1 cellular context compared by ENCODE assay signal in the genomic region with DNA sequence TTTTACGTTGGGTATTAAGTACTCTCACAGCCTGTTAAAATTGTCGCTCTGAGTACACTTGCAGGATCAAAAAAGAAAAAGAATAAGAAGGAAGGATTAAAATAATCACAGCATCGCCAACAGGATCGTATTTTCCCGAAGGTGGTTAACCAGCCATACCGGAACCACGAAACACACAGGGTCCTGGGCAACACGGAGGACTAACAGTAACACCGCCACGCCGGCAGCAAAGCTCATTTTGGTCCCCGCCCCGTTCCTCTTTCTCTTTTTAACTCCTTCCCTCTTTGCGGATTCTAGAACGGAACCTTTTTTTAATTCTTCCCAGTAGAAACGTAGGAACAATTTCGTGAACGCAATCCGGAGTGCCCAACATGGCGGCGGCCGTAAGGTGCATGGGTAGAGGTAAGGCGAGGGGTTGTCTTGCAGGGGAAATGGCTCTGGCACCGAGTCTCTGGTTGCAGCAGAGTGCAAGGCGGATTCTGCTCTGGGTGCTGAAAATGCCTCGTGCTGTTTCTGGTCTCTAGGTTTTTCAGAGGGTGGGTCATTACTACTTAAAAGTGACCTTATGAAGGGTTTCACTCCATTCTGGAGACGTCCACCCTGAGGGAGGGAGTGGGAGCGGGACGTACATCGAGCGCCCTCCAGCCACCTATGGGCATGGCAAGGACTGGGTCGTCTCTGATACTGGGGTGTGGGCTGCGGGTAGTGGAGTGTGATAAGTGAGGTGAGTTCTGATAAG.
TF ChIP-seq lines count a peak whose summit lies in the region.

A gene (plus strand): TSS at position 353 of the 739 bp plus-strand sequence. CDS start 19 bp downstream, at position 372.

TF ChIP-seq in HepG2, 621 proteins besides CTCF, POLR2A, EP300 and RAD21 (continued from another document and continues in another):
- TF ChIP-seq, protein P1, sequence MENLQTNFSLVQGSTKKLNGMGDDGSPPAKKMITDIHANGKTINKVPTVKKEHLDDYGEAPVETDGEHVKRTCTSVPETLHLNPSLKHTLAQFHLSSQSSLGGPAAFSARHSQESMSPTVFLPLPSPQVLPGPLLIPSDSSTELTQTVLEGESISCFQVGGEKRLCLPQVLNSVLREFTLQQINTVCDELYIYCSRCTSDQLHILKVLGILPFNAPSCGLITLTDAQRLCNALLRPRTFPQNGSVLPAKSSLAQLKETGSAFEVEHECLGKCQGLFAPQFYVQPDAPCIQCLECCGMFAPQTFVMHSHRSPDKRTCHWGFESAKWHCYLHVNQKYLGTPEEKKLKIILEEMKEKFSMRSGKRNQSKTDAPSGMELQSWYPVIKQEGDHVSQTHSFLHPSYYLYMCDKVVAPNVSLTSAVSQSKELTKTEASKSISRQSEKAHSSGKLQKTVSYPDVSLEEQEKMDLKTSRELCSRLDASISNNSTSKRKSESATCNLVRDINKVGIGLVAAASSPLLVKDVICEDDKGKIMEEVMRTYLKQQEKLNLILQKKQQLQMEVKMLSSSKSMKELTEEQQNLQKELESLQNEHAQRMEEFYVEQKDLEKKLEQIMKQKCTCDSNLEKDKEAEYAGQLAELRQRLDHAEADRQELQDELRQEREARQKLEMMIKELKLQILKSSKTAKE (CRISPR knock-in tag; IDR thresholded peaks at IDR 0.05; ENCODE audit: borderline replicate concordance), result no peak
- TF ChIP-seq KAT7 (CRISPR knock-in tag; IDR thresholded peaks at IDR 0.05; ENCODE audit: borderline replicate concordance), result peak; percentile 82; the same call in 1 of the 2 replicates
- no peak for TF ChIP-seq ZBTB1 (CRISPR knock-in tag; IDR thresholded peaks at IDR 0.05; ENCODE audit: borderline replicate concordance)
- TF ChIP-seq, protein P2, sequence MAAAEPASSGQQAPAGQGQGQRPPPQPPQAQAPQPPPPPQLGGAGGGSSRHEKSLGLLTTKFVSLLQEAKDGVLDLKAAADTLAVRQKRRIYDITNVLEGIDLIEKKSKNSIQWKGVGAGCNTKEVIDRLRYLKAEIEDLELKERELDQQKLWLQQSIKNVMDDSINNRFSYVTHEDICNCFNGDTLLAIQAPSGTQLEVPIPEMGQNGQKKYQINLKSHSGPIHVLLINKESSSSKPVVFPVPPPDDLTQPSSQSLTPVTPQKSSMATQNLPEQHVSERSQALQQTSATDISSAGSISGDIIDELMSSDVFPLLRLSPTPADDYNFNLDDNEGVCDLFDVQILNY (CRISPR knock-in tag; conservative IDR thresholded peaks at IDR 0.05), result no peak
- TF ChIP-seq NFE2L1 (CRISPR knock-in tag; IDR thresholded peaks at IDR 0.05; ENCODE audit: borderline replicate concordance), result no peak
- no peak for TF ChIP-seq HNF4G (IDR thresholded peaks at IDR 0.05; ENCODE audit: borderline replicate concordance, low read depth, low read length)
- TF ChIP-seq HNF4G (CRISPR knock-in tag; IDR thresholded peaks at IDR 0.05; ENCODE audit: borderline replicate concordance, low read depth), result no peak
- TF ChIP-seq, protein P3, sequence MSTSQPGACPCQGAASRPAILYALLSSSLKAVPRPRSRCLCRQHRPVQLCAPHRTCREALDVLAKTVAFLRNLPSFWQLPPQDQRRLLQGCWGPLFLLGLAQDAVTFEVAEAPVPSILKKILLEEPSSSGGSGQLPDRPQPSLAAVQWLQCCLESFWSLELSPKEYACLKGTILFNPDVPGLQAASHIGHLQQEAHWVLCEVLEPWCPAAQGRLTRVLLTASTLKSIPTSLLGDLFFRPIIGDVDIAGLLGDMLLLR (CRISPR knock-in tag; IDR thresholded peaks at IDR 0.05), result no peak
- no peak for TF ChIP-seq ZNF782 (CRISPR knock-in tag; IDR thresholded peaks at IDR 0.05; ENCODE audit: borderline replicate concordance)
- peak; percentile 90 for TF ChIP-seq BRD4 (CRISPR knock-in tag; IDR thresholded peaks at IDR 0.05)
- no peak for TF ChIP-seq ZNF879 (CRISPR knock-in tag; IDR thresholded peaks at IDR 0.05)
- TF ChIP-seq SP4 (CRISPR knock-in tag; IDR thresholded peaks at IDR 0.05), result peak; percentile 76
- peak; percentile 80 for TF ChIP-seq ZSCAN31 (CRISPR knock-in tag; IDR thresholded peaks at IDR 0.05; ENCODE audit: low read depth)
- TF ChIP-seq ZNF30 (CRISPR knock-in tag; IDR thresholded peaks at IDR 0.05), result no peak
- TF ChIP-seq, protein P4, sequence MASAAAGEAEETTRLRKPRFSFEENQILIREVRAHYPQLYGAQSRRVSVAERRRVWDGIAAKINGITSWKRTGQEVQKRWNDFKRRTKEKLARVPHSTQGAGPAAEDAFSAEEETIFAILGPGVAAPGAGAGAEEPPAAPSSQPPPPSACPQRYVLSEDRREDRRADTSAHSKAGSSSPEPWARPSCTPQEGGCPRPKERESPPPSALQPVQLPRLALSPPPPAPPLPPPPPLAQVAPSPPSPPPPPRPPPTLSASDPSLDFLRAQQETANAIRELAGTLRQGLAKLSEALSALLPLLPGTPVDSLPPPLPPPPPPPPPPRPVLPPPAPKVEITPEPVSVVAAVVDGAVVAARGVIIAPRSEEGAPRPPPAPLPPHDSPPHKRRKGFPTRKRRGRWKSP (CRISPR knock-in tag; IDR thresholded peaks at IDR 0.05), result peak; percentile 84
- TF ChIP-seq, protein P5, sequence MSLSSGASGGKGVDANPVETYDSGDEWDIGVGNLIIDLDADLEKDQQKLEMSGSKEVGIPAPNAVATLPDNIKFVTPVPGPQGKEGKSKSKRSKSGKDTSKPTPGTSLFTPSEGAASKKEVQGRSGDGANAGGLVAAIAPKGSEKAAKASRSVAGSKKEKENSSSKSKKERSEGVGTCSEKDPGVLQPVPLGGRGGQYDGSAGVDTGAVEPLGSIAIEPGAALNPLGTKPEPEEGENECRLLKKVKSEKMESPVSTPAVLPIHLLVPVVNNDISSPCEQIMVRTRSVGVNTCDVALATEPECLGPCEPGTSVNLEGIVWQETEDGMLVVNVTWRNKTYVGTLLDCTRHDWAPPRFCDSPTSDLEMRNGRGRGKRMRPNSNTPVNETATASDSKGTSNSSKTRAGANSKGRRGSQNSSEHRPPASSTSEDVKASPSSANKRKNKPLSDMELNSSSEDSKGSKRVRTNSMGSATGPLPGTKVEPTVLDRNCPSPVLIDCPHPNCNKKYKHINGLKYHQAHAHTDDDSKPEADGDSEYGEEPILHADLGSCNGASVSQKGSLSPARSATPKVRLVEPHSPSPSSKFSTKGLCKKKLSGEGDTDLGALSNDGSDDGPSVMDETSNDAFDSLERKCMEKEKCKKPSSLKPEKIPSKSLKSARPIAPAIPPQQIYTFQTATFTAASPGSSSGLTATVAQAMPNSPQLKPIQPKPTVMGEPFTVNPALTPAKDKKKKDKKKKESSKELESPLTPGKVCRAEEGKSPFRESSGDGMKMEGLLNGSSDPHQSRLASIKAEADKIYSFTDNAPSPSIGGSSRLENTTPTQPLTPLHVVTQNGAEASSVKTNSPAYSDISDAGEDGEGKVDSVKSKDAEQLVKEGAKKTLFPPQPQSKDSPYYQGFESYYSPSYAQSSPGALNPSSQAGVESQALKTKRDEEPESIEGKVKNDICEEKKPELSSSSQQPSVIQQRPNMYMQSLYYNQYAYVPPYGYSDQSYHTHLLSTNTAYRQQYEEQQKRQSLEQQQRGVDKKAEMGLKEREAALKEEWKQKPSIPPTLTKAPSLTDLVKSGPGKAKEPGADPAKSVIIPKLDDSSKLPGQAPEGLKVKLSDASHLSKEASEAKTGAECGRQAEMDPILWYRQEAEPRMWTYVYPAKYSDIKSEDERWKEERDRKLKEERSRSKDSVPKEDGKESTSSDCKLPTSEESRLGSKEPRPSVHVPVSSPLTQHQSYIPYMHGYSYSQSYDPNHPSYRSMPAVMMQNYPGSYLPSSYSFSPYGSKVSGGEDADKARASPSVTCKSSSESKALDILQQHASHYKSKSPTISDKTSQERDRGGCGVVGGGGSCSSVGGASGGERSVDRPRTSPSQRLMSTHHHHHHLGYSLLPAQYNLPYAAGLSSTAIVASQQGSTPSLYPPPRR (CRISPR knock-in tag; IDR thresholded peaks at IDR 0.05; ENCODE audit: borderline replicate concordance), result peak; percentile 43; the same call in 1 of the 2 replicates
- TF ChIP-seq, protein P6, sequence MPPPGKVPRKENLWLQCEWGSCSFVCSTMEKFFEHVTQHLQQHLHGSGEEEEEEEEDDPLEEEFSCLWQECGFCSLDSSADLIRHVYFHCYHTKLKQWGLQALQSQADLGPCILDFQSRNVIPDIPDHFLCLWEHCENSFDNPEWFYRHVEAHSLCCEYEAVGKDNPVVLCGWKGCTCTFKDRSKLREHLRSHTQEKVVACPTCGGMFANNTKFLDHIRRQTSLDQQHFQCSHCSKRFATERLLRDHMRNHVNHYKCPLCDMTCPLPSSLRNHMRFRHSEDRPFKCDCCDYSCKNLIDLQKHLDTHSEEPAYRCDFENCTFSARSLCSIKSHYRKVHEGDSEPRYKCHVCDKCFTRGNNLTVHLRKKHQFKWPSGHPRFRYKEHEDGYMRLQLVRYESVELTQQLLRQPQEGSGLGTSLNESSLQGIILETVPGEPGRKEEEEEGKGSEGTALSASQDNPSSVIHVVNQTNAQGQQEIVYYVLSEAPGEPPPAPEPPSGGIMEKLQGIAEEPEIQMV (CRISPR knock-in tag; IDR thresholded peaks at IDR 0.05; ENCODE audit: low read depth), result peak; percentile 31; the same call in 1 of the 2 replicates
- TF ChIP-seq, protein P7, sequence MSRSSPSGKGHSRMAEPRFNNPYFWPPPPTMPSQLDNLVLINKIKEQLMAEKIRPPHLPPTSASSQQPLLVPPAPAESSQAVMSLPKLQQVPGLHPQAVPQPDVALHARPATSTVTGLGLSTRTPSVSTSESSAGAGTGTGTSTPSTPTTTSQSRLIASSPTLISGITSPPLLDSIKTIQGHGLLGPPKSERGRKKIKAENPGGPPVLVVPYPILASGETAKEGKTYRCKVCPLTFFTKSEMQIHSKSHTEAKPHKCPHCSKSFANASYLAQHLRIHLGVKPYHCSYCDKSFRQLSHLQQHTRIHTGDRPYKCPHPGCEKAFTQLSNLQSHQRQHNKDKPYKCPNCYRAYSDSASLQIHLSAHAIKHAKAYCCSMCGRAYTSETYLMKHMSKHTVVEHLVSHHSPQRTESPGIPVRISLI (CRISPR knock-in tag; IDR thresholded peaks at IDR 0.05; ENCODE audit: borderline replicate concordance), result peak; percentile 42; the same call in 1 of the 2 replicates
- TF ChIP-seq ZNF232 (CRISPR knock-in tag; IDR thresholded peaks at IDR 0.05; ENCODE audit: borderline replicate concordance), result peak; percentile 91; the same call in 1 of the 2 replicates
- TF ChIP-seq, protein P8, sequence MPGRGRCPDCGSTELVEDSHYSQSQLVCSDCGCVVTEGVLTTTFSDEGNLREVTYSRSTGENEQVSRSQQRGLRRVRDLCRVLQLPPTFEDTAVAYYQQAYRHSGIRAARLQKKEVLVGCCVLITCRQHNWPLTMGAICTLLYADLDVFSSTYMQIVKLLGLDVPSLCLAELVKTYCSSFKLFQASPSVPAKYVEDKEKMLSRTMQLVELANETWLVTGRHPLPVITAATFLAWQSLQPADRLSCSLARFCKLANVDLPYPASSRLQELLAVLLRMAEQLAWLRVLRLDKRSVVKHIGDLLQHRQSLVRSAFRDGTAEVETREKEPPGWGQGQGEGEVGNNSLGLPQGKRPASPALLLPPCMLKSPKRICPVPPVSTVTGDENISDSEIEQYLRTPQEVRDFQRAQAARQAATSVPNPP (CRISPR knock-in tag; IDR thresholded peaks at IDR 0.05), result peak; percentile 73; the same call in 1 of the 2 replicates
- TF ChIP-seq BHLHE40 (IDR thresholded peaks at IDR 0.05; ENCODE audit: low read length), result no peak
- TF ChIP-seq, protein P9, sequence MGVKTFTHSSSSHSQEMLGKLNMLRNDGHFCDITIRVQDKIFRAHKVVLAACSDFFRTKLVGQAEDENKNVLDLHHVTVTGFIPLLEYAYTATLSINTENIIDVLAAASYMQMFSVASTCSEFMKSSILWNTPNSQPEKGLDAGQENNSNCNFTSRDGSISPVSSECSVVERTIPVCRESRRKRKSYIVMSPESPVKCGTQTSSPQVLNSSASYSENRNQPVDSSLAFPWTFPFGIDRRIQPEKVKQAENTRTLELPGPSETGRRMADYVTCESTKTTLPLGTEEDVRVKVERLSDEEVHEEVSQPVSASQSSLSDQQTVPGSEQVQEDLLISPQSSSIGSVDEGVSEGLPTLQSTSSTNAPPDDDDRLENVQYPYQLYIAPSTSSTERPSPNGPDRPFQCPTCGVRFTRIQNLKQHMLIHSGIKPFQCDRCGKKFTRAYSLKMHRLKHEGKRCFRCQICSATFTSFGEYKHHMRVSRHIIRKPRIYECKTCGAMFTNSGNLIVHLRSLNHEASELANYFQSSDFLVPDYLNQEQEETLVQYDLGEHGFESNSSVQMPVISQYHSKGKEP (CRISPR knock-in tag; IDR thresholded peaks at IDR 0.05), result peak; percentile 70; the same call in 1 of the 2 replicates
- TF ChIP-seq TOPORS (CRISPR knock-in tag; IDR thresholded peaks at IDR 0.05), result peak; percentile 86
- no peak for TF ChIP-seq ZNF709 (CRISPR knock-in tag; IDR thresholded peaks at IDR 0.05)
- TF ChIP-seq, protein P10, sequence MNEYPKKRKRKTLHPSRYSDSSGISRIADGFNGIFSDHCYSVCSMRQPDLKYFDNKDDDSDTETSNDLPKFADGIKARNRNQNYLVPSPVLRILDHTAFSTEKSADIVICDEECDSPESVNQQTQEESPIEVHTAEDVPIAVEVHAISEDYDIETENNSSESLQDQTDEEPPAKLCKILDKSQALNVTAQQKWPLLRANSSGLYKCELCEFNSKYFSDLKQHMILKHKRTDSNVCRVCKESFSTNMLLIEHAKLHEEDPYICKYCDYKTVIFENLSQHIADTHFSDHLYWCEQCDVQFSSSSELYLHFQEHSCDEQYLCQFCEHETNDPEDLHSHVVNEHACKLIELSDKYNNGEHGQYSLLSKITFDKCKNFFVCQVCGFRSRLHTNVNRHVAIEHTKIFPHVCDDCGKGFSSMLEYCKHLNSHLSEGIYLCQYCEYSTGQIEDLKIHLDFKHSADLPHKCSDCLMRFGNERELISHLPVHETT (CRISPR knock-in tag; conservative IDR thresholded peaks at IDR 0.05), result peak; percentile 93
- TF ChIP-seq, protein P11, sequence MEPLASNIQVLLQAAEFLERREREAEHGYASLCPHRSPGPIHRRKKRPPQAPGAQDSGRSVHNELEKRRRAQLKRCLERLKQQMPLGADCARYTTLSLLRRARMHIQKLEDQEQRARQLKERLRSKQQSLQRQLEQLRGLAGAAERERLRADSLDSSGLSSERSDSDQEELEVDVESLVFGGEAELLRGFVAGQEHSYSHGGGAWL (CRISPR knock-in tag; IDR thresholded peaks at IDR 0.05), result peak; percentile 88
- peak; percentile 73; the same call in 1 of the 2 replicates for TF ChIP-seq MEF2D (CRISPR knock-in tag; IDR thresholded peaks at IDR 0.05)
- TF ChIP-seq ZSCAN20 (CRISPR knock-in tag; IDR thresholded peaks at IDR 0.05; ENCODE audit: borderline replicate concordance), result no peak
- TF ChIP-seq, protein P12, sequence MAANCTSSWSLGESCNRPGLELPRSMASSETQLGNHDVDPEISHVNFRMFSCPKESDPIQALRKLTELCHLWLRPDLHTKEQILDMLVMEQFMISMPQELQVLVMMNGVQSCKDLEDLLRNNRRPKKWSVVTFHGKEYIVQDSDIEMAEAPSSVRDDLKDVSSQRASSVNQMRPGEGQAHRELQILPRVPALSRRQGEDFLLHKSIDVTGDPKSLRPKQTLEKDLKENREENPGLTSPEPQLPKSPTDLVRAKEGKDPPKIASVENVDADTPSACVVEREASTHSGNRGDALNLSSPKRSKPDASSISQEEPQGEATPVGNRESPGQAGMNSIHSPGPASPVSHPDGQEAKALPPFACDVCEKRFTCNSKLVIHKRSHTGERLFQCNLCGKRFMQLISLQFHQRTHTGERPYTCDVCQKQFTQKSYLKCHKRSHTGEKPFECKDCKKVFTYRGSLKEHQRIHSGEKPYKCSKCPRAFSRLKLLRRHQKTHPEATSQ (CRISPR knock-in tag; IDR thresholded peaks at IDR 0.05; ENCODE audit: borderline replicate concordance), result peak; percentile 75; the same call in 1 of the 2 replicates
- TF ChIP-seq ARID2 (CRISPR knock-in tag; IDR thresholded peaks at IDR 0.05; ENCODE audit: borderline replicate concordance), result no peak
- TF ChIP-seq CENPX (CRISPR knock-in tag; IDR thresholded peaks at IDR 0.05), result no peak
- TF ChIP-seq NR2F6 (IDR thresholded peaks at IDR 0.05), result no peak
- TF ChIP-seq NR2F6 (CRISPR knock-in tag; IDR thresholded peaks at IDR 0.05), result no peak
- TF ChIP-seq TBL1XR1 (IDR thresholded peaks at IDR 0.05; ENCODE audit: borderline replicate concordance, low read length, partially characterized antibody), result peak; percentile 75
- peak; percentile 96; the same call in 1 of the 2 replicates for TF ChIP-seq ZNF33A (CRISPR knock-in tag; IDR thresholded peaks at IDR 0.05; ENCODE audit: borderline replicate concordance)
- peak; percentile 67 for TF ChIP-seq ZNF3 (CRISPR knock-in tag; IDR thresholded peaks at IDR 0.05)
